ENCODE assay signal across 22 cellular contexts in genomic region chr10:36224431-36224985, GRCh38.
DNase-seq lines count a peak whose midpoint lies in the region; ATAC-seq and TF ChIP-seq lines count a peak whose summit lies in the region.
"Had no signal": no experiment of that assay in that cellular context is flagged by ENCODE, and none has a peak within 500 bp of the region (broad histone marks: within the 10 kb centered on the region; RNA-seq: fewer than 3 reads in every experiment).

No MANE protein-coding gene starts in this region.

- no peak overlapping the region for H2AK5ac ChIP-seq in IMR-90 (ENCODE audit: low read depth, low read length)

- no peak overlapping the region for H3K56ac ChIP-seq in IMR-90 (ENCODE audit: extremely low read depth, insufficient read depth, low read length)

- no peaks in the 10 kb centered on the region for H4K20me1 ChIP-seq in IMR-90 (ENCODE audit: insufficient read depth, low read length)

- H4K5ac ChIP-seq in IMR-90 (ENCODE audit: low read depth, low read length), result no peak overlapping the region; the same call in 1 of the 2 replicates

- no peak overlapping the region for H3K9ac ChIP-seq in IMR-90 (ENCODE audit: low read depth, low read length)

- 0 out of 2 replicates have a peak overlapping the region, but pooled peaks have one; percentile 8 for H2BK20ac ChIP-seq in IMR-90 (ENCODE audit: low read depth, low read length)

- ATAC-seq in IMR-90 (ENCODE audit: low read depth), result peak; percentile 35
- ATAC-seq in GM21526 (IDR thresholded peaks at IDR 0.05; ENCODE audit: low FRiP score, unreplicated experiment), result no peak
- no peak for ATAC-seq in activated CD4-positive, alpha-beta T cell treated with anti-CD3 and anti-CD28 coated beads for 36 hours
- ATAC-seq: left lobe of liver had no signal

- H3K4me3 Mint-ChIP-seq in activated CD4-positive, alpha-beta T cell treated with anti-CD3 and anti-CD28 coated beads for 36 hours, result no peak overlapping the region
- H3K4me3 Mint-ChIP-seq: activated naive CD8-positive, alpha-beta T cell; activated T-helper 1 cell treated with anti-CD3 and anti-CD28 coated beads, Interleukin-12 subunit alpha, Interleukin-12 subunit beta, Interleukin-2, Interleukin-4 antibody, amounts not matched to agents 30 ng/mL and 10 ng/mL and 1 ng/mL, durations not matched to agents 14 hours and 24 hours and 36 hours; CD4-positive, alpha-beta T cell; dendritic cell treated with granulocyte-macrophage colony-stimulating factor and Interleukin-4, amounts not matched to agents 40 ng/mL and 50 ng/mL, for 4 days had no signal

- no peak overlapping the region for H3K27ac Mint-ChIP-seq in activated CD4-positive, alpha-beta T cell treated with anti-CD3 and anti-CD28 coated beads for 36 hours
- H3K27ac Mint-ChIP-seq: activated naive CD8-positive, alpha-beta T cell; activated T-helper 1 cell treated with anti-CD3 and anti-CD28 coated beads, Interleukin-12 subunit alpha, Interleukin-12 subunit beta, Interleukin-2, Interleukin-4 antibody, amounts not matched to agents 30 ng/mL and 10 ng/mL and 1 ng/mL, durations not matched to agents 14 hours and 24 hours and 36 hours; CD4-positive, alpha-beta T cell; dendritic cell treated with granulocyte-macrophage colony-stimulating factor and Interleukin-4, amounts not matched to agents 40 ng/mL and 50 ng/mL, for 4 days; progenitor cell of endocrine pancreas had no signal

- H3K27me3 ChIP-seq in IMR-90 (ENCODE audit: control insufficient read depth, insufficient read depth, low read length), result no peaks in the 10 kb centered on the region
- H3K27me3 ChIP-seq: tibial artery had no signal

- no peak overlapping the region; the same call in 2 of the 3 replicates for H2BK15ac ChIP-seq in IMR-90 (ENCODE audit: low read depth, low read length)

- H3K23ac ChIP-seq in IMR-90 (ENCODE audit: low read depth, low read length), result no peak overlapping the region

- TF ChIP-seq POLR2A in IMR-90 (IDR thresholded peaks at IDR 0.05; ENCODE audit: low read depth, low read length), result no peak

- peak overlapping the region; percentile 56; the same call in 1 of the 2 replicates for H3K18ac ChIP-seq in IMR-90 (ENCODE audit: low read depth, low read length)

- no peak overlapping the region for H3K4me3 ChIP-seq in AG10803 (ENCODE audit: low read length)
- H3K4me3 ChIP-seq in IMR-90 (ENCODE audit: insufficient read depth, low read depth, low read length), result no peak overlapping the region
- H3K4me3 ChIP-seq in fibroblast of the aortic adventitia (ENCODE audit: low read depth, low read length), result no peak overlapping the region
- H3K4me3 ChIP-seq: tibial artery had no signal

- TF ChIP-seq RAD21 in IMR-90 (IDR thresholded peaks at IDR 0.05; ENCODE audit: low read length), result no peak

- H3K36me3 ChIP-seq in IMR-90 (ENCODE audit: control insufficient read depth, insufficient read depth, low read length), result no peaks in the 10 kb centered on the region
- H3K36me3 ChIP-seq: tibial artery had no signal

- H2BK120ac ChIP-seq in IMR-90 (ENCODE audit: low read depth, low read length), result no peak overlapping the region

- H3K9me3 Mint-ChIP-seq in activated CD4-positive, alpha-beta T cell treated with anti-CD3 and anti-CD28 coated beads for 36 hours (ENCODE audit: low read depth), result peaks cover 14% of the 10 kb centered on the region

- intact Hi-C loops in IMR-90 (cut with micrococcal nuclease), result no loop called here
- intact Hi-C loops in activated CD4-positive, alpha-beta T cell treated with anti-CD3 and anti-CD28 coated beads for 36 hours (cut with DNase I, micrococcal nuclease), result no loop called here

- H3K14ac ChIP-seq in IMR-90 (replicated peaks; ENCODE audit: low read depth, low read length), result no peak overlapping the region

- no peak overlapping the region for H3K4ac ChIP-seq in IMR-90 (ENCODE audit: low read depth, low read length)

- no peaks in the 10 kb centered on the region; the same call in 1 of the 2 replicates for H3K4me1 ChIP-seq in IMR-90 (ENCODE audit: control insufficient read depth, insufficient read depth, low read length)

- H2BK5ac ChIP-seq in IMR-90 (ENCODE audit: low read depth, low read length, poor library complexity, severe bottlenecking), result peak overlapping the region; percentile 40

- no peaks in the 10 kb centered on the region for H3K79me1 ChIP-seq in IMR-90 (ENCODE audit: low read depth in 1 of 2, low read length in 2 of 2)

- H3K9me3 ChIP-seq in IMR-90 (ENCODE audit: control insufficient read depth, insufficient read depth, low read length), result no peaks in the 10 kb centered on the region
- H3K9me3 ChIP-seq: tibial artery had no signal

- H4K8ac ChIP-seq in IMR-90 (ENCODE audit: low read depth in 2 of 2, low read length in 2 of 2), result no peak overlapping the region

- BruUV-seq in IMR-90 (replicated peaks; lab: Mats Ljungman, UMichigan), result no TSS peak

- peak overlapping the region; percentile 28; the same call in 1 of the 2 replicates for H3K4me2 ChIP-seq in IMR-90 (ENCODE audit: low read depth, low read length)

- H3K9me1 ChIP-seq in IMR-90 (ENCODE audit: insufficient read depth, low read length), result no peaks in the 10 kb centered on the region

- TF ChIP-seq CTCF in AG10803 (conservative IDR thresholded peaks at IDR 0.05; ENCODE audit: low read length) (no peak), IMR-90 (conservative IDR thresholded peaks at IDR 0.05; ENCODE audit: low read depth, low read length) (no peak), fibroblast of the aortic adventitia (IDR thresholded peaks at IDR 0.05; ENCODE audit: insufficient read depth, low read length) (no peak)

- whole genome bisulfite sequencing in IMR-90 (ENCODE audit: extremely low coverage in 2 of 2, insufficient read length in 1 of 2), 2 experiments, result 83% methylated on average over 2 of the region's 4 CpGs; no CpG with 5 or more reads in 1 of the 2 experiments

- POLR2A ChIA-PET in IMR-90 (lab: Charles Lee; ENCODE audit: unreplicated experiment), result no interaction called here
- POLR2A ChIA-PET in activated CD4-positive, alpha-beta T cell treated with anti-CD3 and anti-CD28 coated beads for 36 hours (lab: Charles Lee), result no interaction called here

- no peak overlapping the region for H2AK9ac ChIP-seq in IMR-90 (replicated peaks; ENCODE audit: low read depth, low read length, poor library complexity)

- no peaks in the 10 kb centered on the region for H3K4me1 Mint-ChIP-seq in activated CD4-positive, alpha-beta T cell treated with anti-CD3 and anti-CD28 coated beads for 36 hours

- no peaks in the 10 kb centered on the region for H3K27me3 Mint-ChIP-seq in activated CD4-positive, alpha-beta T cell treated with anti-CD3 and anti-CD28 coated beads for 36 hours
- H3K27me3 Mint-ChIP-seq: activated naive CD8-positive, alpha-beta T cell; CD4-positive, alpha-beta T cell; dendritic cell treated with granulocyte-macrophage colony-stimulating factor and Interleukin-4, amounts not matched to agents 40 ng/mL and 50 ng/mL, for 4 days had no signal

- no peak overlapping the region for H3K27ac ChIP-seq in IMR-90 (ENCODE audit: insufficient read depth, low read length)
- H3K27ac ChIP-seq: tibial artery had no signal

- CTCF ChIA-PET in IMR-90 (lab: Yijun Ruan, JAX), result no interaction called here
- CTCF ChIA-PET in activated CD4-positive, alpha-beta T cell treated with anti-CD3 and anti-CD28 coated beads for 36 hours (lab: Charles Lee), result no interaction called here

- no peak overlapping the region for H2AFZ ChIP-seq in IMR-90 (replicated peaks; ENCODE audit: low read length, poor library complexity)

- in situ Hi-C loops in IMR-90 (cut with MboI; ENCODE audit: low sequenced_read_pairs), result no loop called here

- dilution Hi-C loops in IMR-90 (cut with HindIII; ENCODE audit: low sequenced_read_pairs, unreplicated experiment), result no loop called here

- no peaks in the 10 kb centered on the region for H3K36me3 Mint-ChIP-seq in activated CD4-positive, alpha-beta T cell treated with anti-CD3 and anti-CD28 coated beads for 36 hours (ENCODE audit: low read depth)
- H3K36me3 Mint-ChIP-seq: activated naive CD8-positive, alpha-beta T cell had no signal

- H4K91ac ChIP-seq in IMR-90 (ENCODE audit: insufficient read depth, low read depth, low read length), result no peak overlapping the region

- peak; percentile 61 for DNase-seq in AG10803 (ENCODE audit: low read depth)
- peak; percentile 19 for DNase-seq in IMR-90
- DNase-seq in astrocyte of the hippocampus (ENCODE audit: low read depth, low spot score), result peak; percentile 16
- peak; percentile 89 for DNase-seq in fibroblast of the aortic adventitia (ENCODE audit: low read depth)
- no peak for DNase-seq in activated CD4-positive, alpha-beta T cell treated with anti-CD3 and anti-CD28 coated beads for 36 hours
- no peak for DNase-seq in D341Med (ENCODE audit: low spot score)
- no peak for DNase-seq in activated CD4-positive, alpha-beta T cell treated with anti-CD3 and anti-CD28 coated beads, Interleukin-2, amount 50 U/mL, for 4 hours
- DNase-seq: activated CD4-positive, alpha-beta T cell treated with anti-CD3 and anti-CD28 coated beads for 4 hours; CD4-positive, alpha-beta T cell; KG1; NCI-H1105 treated with DMSO at 0.1 percent for 48 hours; NCI-H2081 treated with DMSO at 0.1 percent for 48 hours; Right ventricle myocardium superior; stimulated activated naive CD4-positive, alpha-beta T cell; T-helper 1 cell; tibial artery had no signal

TF ChIP-seq in IMR-90, 13 proteins besides CTCF, POLR2A, EP300 and RAD21:
- TF ChIP-seq CEBPB (IDR thresholded peaks at IDR 0.05; ENCODE audit: low read depth, low read length), result peak; percentile 63
- no peak for TF ChIP-seq BHLHE40 (IDR thresholded peaks at IDR 0.05; ENCODE audit: low read depth, low read length)

Comparison
In these comparisons a context has a peak if more than half of its experiments do, and no peak if none do; other contexts are left out.
1. DNase-seq: peak in AG10803 (single experiment), IMR-90 (single experiment), astrocyte of the hippocampus (single experiment) and fibroblast of the aortic adventitia (single experiment); none in activated CD4-positive, alpha-beta T cell treated with anti-CD3 and anti-CD28 coated beads for 36 hours (single experiment), D341Med (single experiment) and activated CD4-positive, alpha-beta T cell treated with anti-CD3 and anti-CD28 coated beads, Interleukin-2, amount 50 U/mL, for 4 hours (0 of 2).